31 cellular contexts compared by ENCODE assay signal in genomic region chrX:108541286-108541685, GRCh38.
"Had no signal": no experiment of that assay in that cellular context is flagged by ENCODE, and none has a peak within 500 bp of the region (broad histone marks: within the 10 kb centered on the region; RNA-seq: fewer than 3 reads in every experiment).

No MANE protein-coding gene starts in this region.

- H3K27me3 Mint-ChIP-seq: activated CD4-positive, alpha-beta memory T cell treated with anti-CD3 and anti-CD28 coated beads for 36 hours; activated CD4-positive, alpha-beta T cell treated with anti-CD3 and anti-CD28 coated beads, Interleukin-2, amount 10 ng/mL, durations not matched to agents 24 days and 14 days; activated naive CD4-positive, alpha-beta T cell treated with anti-CD3 and anti-CD28 coated beads, Interleukin-2, amount 10 ng/mL, durations not matched to agents 7 days and 5 days; activated naive CD8-positive, alpha-beta T cell treated with anti-CD3 and anti-CD28 coated beads, Interleukin-2, amount 10 ng/mL, durations not matched to agents 7 days and 5 days; naive B cell; stimulated activated memory B cell treated with anti-CD40 and anti-IgM and Interleukin-4, amounts not matched to agents 10 μg/mL and 1 μg/mL and 100 μg/mL, for 72 hours; stimulated activated naive CD8-positive, alpha-beta T cell treated with anti-CD3 and anti-CD28 coated beads, Interleukin-15, amount 100 ng/mL, for 72 hours; type B pancreatic cell had no signal

- H3K9me3 Mint-ChIP-seq: activated CD4-positive, alpha-beta memory T cell treated with anti-CD3 and anti-CD28 coated beads for 36 hours; activated CD4-positive, alpha-beta T cell treated with anti-CD3 and anti-CD28 coated beads, Interleukin-2, amount 10 ng/mL, durations not matched to agents 24 days and 14 days; activated naive CD4-positive, alpha-beta T cell treated with anti-CD3 and anti-CD28 coated beads, Interleukin-2, amount 10 ng/mL, durations not matched to agents 7 days and 5 days; activated naive CD8-positive, alpha-beta T cell treated with anti-CD3 and anti-CD28 coated beads, Interleukin-2, amount 10 ng/mL, durations not matched to agents 7 days and 5 days; stimulated activated memory B cell treated with anti-CD40 and anti-IgM and Interleukin-4, amounts not matched to agents 10 μg/mL and 1 μg/mL and 100 μg/mL, for 72 hours; stimulated activated naive CD8-positive, alpha-beta T cell treated with anti-CD3 and anti-CD28 coated beads, Interleukin-15, amount 100 ng/mL, for 72 hours; T-helper 1 cell treated with Interleukin-12 subunit alpha and Interleukin-12 subunit beta and Interleukin-4 antibody, amounts not matched to agents 30 μg/mL and 1 μg/mL, for 36 hours; type B pancreatic cell had no signal

- H3K4me1 Mint-ChIP-seq: activated CD4-positive, alpha-beta T cell treated with anti-CD3 and anti-CD28 coated beads, Interleukin-2, amount 10 ng/mL, durations not matched to agents 24 days and 14 days; activated naive CD4-positive, alpha-beta T cell treated with anti-CD3 and anti-CD28 coated beads, Interleukin-2, amount 10 ng/mL, durations not matched to agents 7 days and 5 days; activated naive CD8-positive, alpha-beta T cell treated with anti-CD3 and anti-CD28 coated beads, Interleukin-2, amount 10 ng/mL, durations not matched to agents 7 days and 5 days; naive B cell; stimulated activated memory B cell treated with anti-CD40 and anti-IgM and Interleukin-4, amounts not matched to agents 10 μg/mL and 1 μg/mL and 100 μg/mL, for 72 hours; stimulated activated naive CD8-positive, alpha-beta T cell treated with anti-CD3 and anti-CD28 coated beads, Interleukin-15, amount 100 ng/mL, for 72 hours had no signal

- H3K79me2 ChIP-seq: parathyroid adenoma had no signal

- H3K27ac ChIP-seq: brain microvascular endothelial cell, dorsolateral prefrontal cortex, parathyroid adenoma, right atrium auricular region, uterus, VCaP had no signal

- H3K36me3 Mint-ChIP-seq: activated CD4-positive, alpha-beta memory T cell treated with anti-CD3 and anti-CD28 coated beads for 36 hours; activated naive CD4-positive, alpha-beta T cell treated with anti-CD3 and anti-CD28 coated beads, Interleukin-2, amount 10 ng/mL, durations not matched to agents 7 days and 5 days; activated naive CD8-positive, alpha-beta T cell treated with anti-CD3 and anti-CD28 coated beads, Interleukin-2, amount 10 ng/mL, durations not matched to agents 7 days and 5 days; naive B cell; stimulated activated memory B cell treated with anti-CD40 and anti-IgM and Interleukin-4, amounts not matched to agents 10 μg/mL and 1 μg/mL and 100 μg/mL, for 72 hours had no signal

- H3K27me3 ChIP-seq: brain microvascular endothelial cell, right atrium auricular region, uterus had no signal

- DNase-seq: activated CD4-positive, alpha-beta memory T cell treated with anti-CD3 and anti-CD28 coated beads for 36 hours; activated CD4-positive, alpha-beta T cell treated with anti-CD3 and anti-CD28 coated beads, Interleukin-2, amount 10 ng/mL, durations not matched to agents 24 days and 14 days; activated CD4-positive, CD25-positive, alpha-beta regulatory T cell treated with anti-CD3 and anti-CD28 coated beads, Interleukin-2, amount 50 U/mL, for 72 hours; activated CD8-positive, alpha-beta memory T cell treated with anti-CD3 and anti-CD28 coated beads, Interleukin-2, amount 50 U/mL, for 48 hours; activated gamma-delta T cell; activated naive CD4-positive, alpha-beta T cell treated with anti-CD3 and anti-CD28 coated beads, Interleukin-2, amount 10 ng/mL, durations not matched to agents 7 days and 5 days; activated naive CD8-positive, alpha-beta T cell treated with anti-CD3 and anti-CD28 coated beads, Interleukin-2, amount 10 ng/mL, durations not matched to agents 7 days and 5 days; activated T-cell treated with anti-CD3 and anti-CD28 coated beads, Interleukin-2, amount 50 U/mL, for 24 hours; brain microvascular endothelial cell; dorsolateral prefrontal cortex; effector memory CD4-positive, alpha-beta T cell; islet precursor cell; left ventricle myocardium superior; naive B cell; occipital lobe; stimulated activated CD4-positive, alpha-beta T cell treated with anti-CD3 and anti-CD28 coated beads, Interleukin-1b, Interleukin-23, amount 100 ng/mL, for 48 hours; stimulated activated CD4-positive, alpha-beta T cell treated with anti-CD3 and anti-CD28 coated beads, Interleukin-4, amount 100 ng/mL, for 4 hours; stimulated activated CD8-positive, alpha-beta memory T cell treated with anti-CD3 and anti-CD28 coated beads, Interleukin-4, amount 100 ng/mL, for 48 hours; stimulated activated naive CD8-positive, alpha-beta T cell treated with anti-CD3 and anti-CD28 coated beads, Interleukin-15, amount 100 ng/mL, for 72 hours; substantia nigra; T-helper 9 cell; uterus had no signal

- H3K4me3 ChIP-seq: coronary artery, dorsolateral prefrontal cortex, right atrium auricular region, smooth muscle cell, uterus had no signal

- H2AFZ ChIP-seq: parathyroid adenoma had no signal

- H3K36me3 ChIP-seq: brain microvascular endothelial cell, right atrium auricular region, uterus had no signal

- H3K4me1 ChIP-seq: parathyroid adenoma, right atrium auricular region, uterus had no signal

- ATAC-seq: left ventricle myocardium superior; stimulated activated memory B cell treated with anti-CD40 and anti-IgM and Interleukin-4, amounts not matched to agents 10 μg/mL and 1 μg/mL and 100 μg/mL, for 72 hours; stimulated activated naive CD8-positive, alpha-beta T cell treated with anti-CD3 and anti-CD28 coated beads, Interleukin-15, amount 100 ng/mL, for 72 hours had no signal

- H3K4me3 Mint-ChIP-seq: activated CD4-positive, alpha-beta memory T cell treated with anti-CD3 and anti-CD28 coated beads for 36 hours; activated CD4-positive, alpha-beta T cell treated with anti-CD3 and anti-CD28 coated beads, Interleukin-2, amount 10 ng/mL, durations not matched to agents 24 days and 14 days; activated naive CD4-positive, alpha-beta T cell treated with anti-CD3 and anti-CD28 coated beads, Interleukin-2, amount 10 ng/mL, durations not matched to agents 7 days and 5 days; activated naive CD8-positive, alpha-beta T cell treated with anti-CD3 and anti-CD28 coated beads, Interleukin-2, amount 10 ng/mL, durations not matched to agents 7 days and 5 days; activated T-cell treated with anti-CD3 and anti-CD28 coated beads, Interleukin-2, amount 50 U/mL, for 24 hours; naive B cell; neural crest cell; stimulated activated memory B cell treated with anti-CD40 and anti-IgM and Interleukin-4, amounts not matched to agents 10 μg/mL and 1 μg/mL and 100 μg/mL, for 72 hours; stimulated activated naive CD8-positive, alpha-beta T cell treated with anti-CD3 and anti-CD28 coated beads, Interleukin-15, amount 100 ng/mL, for 72 hours; T-helper 1 cell treated with Interleukin-12 subunit alpha and Interleukin-12 subunit beta and Interleukin-4 antibody, amounts not matched to agents 30 μg/mL and 1 μg/mL, for 36 hours; type B pancreatic cell had no signal

- H3K9ac ChIP-seq: parathyroid adenoma had no signal

- H3K4me2 ChIP-seq: smooth muscle cell had no signal

- H3K9me3 ChIP-seq: uterus had no signal

- H3K27ac Mint-ChIP-seq: activated CD4-positive, alpha-beta memory T cell treated with anti-CD3 and anti-CD28 coated beads for 36 hours; activated CD4-positive, alpha-beta T cell treated with anti-CD3 and anti-CD28 coated beads, Interleukin-2, amount 10 ng/mL, durations not matched to agents 24 days and 14 days; activated naive CD4-positive, alpha-beta T cell treated with anti-CD3 and anti-CD28 coated beads, Interleukin-2, amount 10 ng/mL, durations not matched to agents 7 days and 5 days; activated naive CD8-positive, alpha-beta T cell treated with anti-CD3 and anti-CD28 coated beads, Interleukin-2, amount 10 ng/mL, durations not matched to agents 7 days and 5 days; activated T-cell treated with anti-CD3 and anti-CD28 coated beads, Interleukin-2, amount 50 U/mL, for 24 hours; naive B cell; stimulated activated memory B cell treated with anti-CD40 and anti-IgM and Interleukin-4, amounts not matched to agents 10 μg/mL and 1 μg/mL and 100 μg/mL, for 72 hours; stimulated activated naive CD8-positive, alpha-beta T cell treated with anti-CD3 and anti-CD28 coated beads, Interleukin-15, amount 100 ng/mL, for 72 hours; T-helper 1 cell treated with Interleukin-12 subunit alpha and Interleukin-12 subunit beta and Interleukin-4 antibody, amounts not matched to agents 30 μg/mL and 1 μg/mL, for 36 hours; type B pancreatic cell had no signal
